ENCODE assay signal across 8 cellular contexts in the genomic region with DNA sequence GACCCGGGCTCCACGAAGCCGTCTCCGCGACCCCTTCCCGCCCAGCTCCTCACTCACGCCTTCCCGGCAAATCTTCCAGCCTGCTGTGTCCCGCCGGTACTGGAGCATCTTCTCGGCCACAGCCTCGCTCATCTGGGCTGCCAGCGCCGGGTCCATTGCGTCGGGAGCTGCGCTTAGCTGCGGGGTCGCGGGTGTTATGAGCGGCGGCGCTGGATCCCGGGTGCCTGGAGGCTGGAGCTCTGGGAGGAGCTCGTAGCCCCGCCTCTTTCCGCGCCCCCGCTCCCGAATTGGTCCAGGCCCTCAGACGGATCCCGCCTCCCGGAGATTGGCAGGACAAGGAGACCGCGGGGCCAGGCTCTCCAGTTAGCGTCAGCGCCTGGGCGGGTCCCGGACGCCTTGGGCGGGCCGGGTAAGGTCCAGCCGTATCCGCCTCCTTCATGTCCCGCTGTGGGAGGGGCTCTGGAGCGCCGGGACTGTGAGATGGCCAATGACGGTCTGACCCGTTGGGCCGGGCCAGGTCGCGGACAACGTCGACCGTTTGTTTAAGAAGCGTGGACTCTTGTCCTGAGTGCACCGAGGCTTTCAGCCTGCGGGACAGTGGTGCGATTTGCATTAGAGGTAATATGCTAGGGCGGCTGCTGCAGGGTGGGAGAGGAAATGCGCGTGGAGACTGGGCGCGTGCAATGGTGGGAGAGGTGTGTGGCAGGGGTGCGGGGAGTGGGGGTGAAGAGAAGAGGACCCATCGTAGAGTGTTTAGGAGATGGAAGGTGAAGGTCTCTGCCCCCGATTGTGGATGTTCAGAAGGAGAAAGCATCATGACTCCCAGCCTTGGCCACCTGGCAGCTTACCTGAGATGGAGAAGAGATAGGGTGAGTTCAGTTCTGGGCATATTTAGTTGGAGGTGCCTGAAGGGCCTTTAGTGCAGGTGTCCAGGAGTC. TPM values are rescaled to one million over a fixed set of nuclear protein-coding genes. Genes with fewer than 3 reads are reported as not detected.
DNase-seq lines count a peak whose midpoint lies in the region; ATAC-seq and TF ChIP-seq lines count a peak whose summit lies in the region.

A gene with protein sequence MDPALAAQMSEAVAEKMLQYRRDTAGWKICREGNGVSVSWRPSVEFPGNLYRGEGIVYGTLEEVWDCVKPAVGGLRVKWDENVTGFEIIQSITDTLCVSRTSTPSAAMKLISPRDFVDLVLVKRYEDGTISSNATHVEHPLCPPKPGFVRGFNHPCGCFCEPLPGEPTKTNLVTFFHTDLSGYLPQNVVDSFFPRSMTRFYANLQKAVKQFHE (minus strand): TSS at position 198 of the 938 bp plus-strand sequence. CDS start 42 bp downstream, at position 156.

- peaks cover 15% of the 10 kb centered on the region for H3K4me1 Mint-ChIP-seq in neural progenitor cell

- no peaks in the 10 kb centered on the region for H3K36me3 Mint-ChIP-seq in neural progenitor cell

- no peaks in the 10 kb centered on the region for H3K4me1 ChIP-seq in ES-I3 (ENCODE audit: insufficient read depth, low read length)
- no peaks in the 10 kb centered on the region; the same call in 1 of the 2 replicates for H3K4me1 ChIP-seq in HAP-1
- peaks cover 3% of the 10 kb centered on the region for H3K4me1 ChIP-seq in foreskin keratinocyte
- H3K4me1 ChIP-seq in neural progenitor cell, result no peaks in the 10 kb centered on the region
- peaks cover 13% of the 10 kb centered on the region for H3K4me1 ChIP-seq in stomach smooth muscle (ENCODE audit: control insufficient read depth, insufficient read depth, low read length)

- no peaks in the 10 kb centered on the region for H3F3A ChIP-seq in neural progenitor cell (ENCODE audit: low read depth)

- ATAC-seq in foreskin keratinocyte, result peak; percentile 99

- H3K4me3 Mint-ChIP-seq in neural progenitor cell, result peak within 1 kb of the TSS; percentile 97

- H3K4me3 ChIP-seq in HAP-1, result peak within 1 kb of the TSS; percentile 65
- H3K4me3 ChIP-seq in MG63, result peak within 1 kb of the TSS; percentile 62
- peak within 1 kb of the TSS; percentile 65 for H3K4me3 ChIP-seq in neural progenitor cell
- peak within 1 kb of the TSS; percentile 70 to 92 for H3K4me3 ChIP-seq in stomach smooth muscle (ENCODE audit: low read length in 2 of 2)

- H3K9ac ChIP-seq in ES-I3 (ENCODE audit: low read depth, low read length) (peak within 1 kb of the TSS; percentile 79), neural progenitor cell (no peak within 1 kb of the TSS), stomach smooth muscle (ENCODE audit: low read length in 2 of 2) (peak within 1 kb of the TSS; percentile 66 to 80)

- DNase-seq in HAP-1 (ENCODE audit: low spot score in 2 of 2) (peak; percentile 100), MG63 (peak; percentile 99), SHP77 treated with DMSO at 0.1 percent for 48 hours (lab: John Stamatoyannopoulos, UW) (peak; percentile 92), activated gamma-delta T cell treated with Interleukin-2 at 50 U/mL for 16 hours (peak; percentile 95), foreskin keratinocyte (peak; percentile 81 to 91), neural progenitor cell (ENCODE audit: low spot score) (peak; percentile 99)

- H3K9me3 ChIP-seq in ES-I3 (ENCODE audit: control insufficient read depth, insufficient read depth, low read length) (no peaks in the 10 kb centered on the region), HAP-1 (no peaks in the 10 kb centered on the region), MG63 (no peaks in the 10 kb centered on the region), neural progenitor cell (ENCODE audit: low read depth) (no peaks in the 10 kb centered on the region), stomach smooth muscle (ENCODE audit: control insufficient read depth in 2 of 2, low read length in 2 of 2) (no peaks in the 10 kb centered on the region)

- no peak within 1 kb of the TSS for H3K27ac Mint-ChIP-seq in neural progenitor cell

- H4K20me1 ChIP-seq in neural progenitor cell (ENCODE audit: low read depth), result no peaks in the 10 kb centered on the region

- in situ Hi-C loops in HAP-1 (cut with MboI; ENCODE audit: low sequenced_read_pairs), result no loop called here

- peaks cover 8% of the 10 kb centered on the region for H3K27me3 Mint-ChIP-seq in neural progenitor cell (ENCODE audit: insufficient read depth, low read depth)

- TF ChIP-seq CTCF in foreskin keratinocyte (conservative IDR thresholded peaks at IDR 0.05) (no peak), neural progenitor cell (IDR thresholded peaks at IDR 0.05) (no peak)

- H3K79me2 ChIP-seq in neural progenitor cell (ENCODE audit: low read depth), result no peaks in the 10 kb centered on the region

- no peaks in the 10 kb centered on the region for H3K27me3 ChIP-seq in HAP-1 (ENCODE audit: low read depth)
- H3K27me3 ChIP-seq in MG63, result no peaks in the 10 kb centered on the region
- no peaks in the 10 kb centered on the region for H3K27me3 ChIP-seq in foreskin keratinocyte
- H3K27me3 ChIP-seq in neural progenitor cell, result peaks cover 16% of the 10 kb centered on the region
- H3K27me3 ChIP-seq in stomach smooth muscle (ENCODE audit: control insufficient read depth in 1 of 2, insufficient read depth in 2 of 2, low read length in 2 of 2), result no peaks in the 10 kb centered on the region

- H3K36me3 ChIP-seq in ES-I3 (ENCODE audit: insufficient read depth, low read length), result no peaks in the 10 kb centered on the region
- no peaks in the 10 kb centered on the region for H3K36me3 ChIP-seq in HAP-1 (replicated peaks)
- peaks cover 3% of the 10 kb centered on the region; the same call in 1 of the 2 replicates for H3K36me3 ChIP-seq in MG63
- H3K36me3 ChIP-seq in neural progenitor cell, result no peaks in the 10 kb centered on the region
- peaks cover 0 to 4% of the 10 kb centered on the region in 2 donors for H3K36me3 ChIP-seq in stomach smooth muscle (ENCODE audit: control insufficient read depth in 2 of 2, insufficient read depth in 2 of 2, low read length in 2 of 2)

- no peaks in the 10 kb centered on the region for H3K9me3 Mint-ChIP-seq in neural progenitor cell

- H3K4me2 ChIP-seq in neural progenitor cell, result peak within 1 kb of the TSS; percentile 85

- H2AFZ ChIP-seq in neural progenitor cell (replicated peaks), result peak within 1 kb of the TSS; percentile 91

- H3K27ac ChIP-seq in foreskin keratinocyte (peak within 1 kb of the TSS; percentile 97), neural progenitor cell (no peak within 1 kb of the TSS), stomach smooth muscle (ENCODE audit: low read length) (peak within 1 kb of the TSS; percentile 41)

RNA-seq across cellular contexts. Expression of the gene that starts here (rescaled TPM):
- 0.22 and 3.4 TPM in 2 replicates for total RNA-seq in MG63 (2014; rRNA removed; shearing (Covaris generic); ENCODE audit: low replicate concordance)
- total RNA-seq in foreskin keratinocyte (20.6 and 20.8 TPM in 2 replicates), neural progenitor cell (ENCODE audit: low replicate concordance) (7.2 and 8.5 TPM in 2 replicates)
- 26.6 and 27.6 TPM in 2 replicates for polyA plus RNA-seq in foreskin keratinocyte
